1 cellular context compared by ENCODE assay signal in genomic region chr1:6093611-6094010, GRCh38.
TF ChIP-seq lines count a peak whose summit lies in the region.

No MANE protein-coding gene starts in this region.

TF ChIP-seq in K562, 482 proteins besides CTCF, POLR2A, EP300 and RAD21 (continued from another document):
- TF ChIP-seq, protein P1, sequence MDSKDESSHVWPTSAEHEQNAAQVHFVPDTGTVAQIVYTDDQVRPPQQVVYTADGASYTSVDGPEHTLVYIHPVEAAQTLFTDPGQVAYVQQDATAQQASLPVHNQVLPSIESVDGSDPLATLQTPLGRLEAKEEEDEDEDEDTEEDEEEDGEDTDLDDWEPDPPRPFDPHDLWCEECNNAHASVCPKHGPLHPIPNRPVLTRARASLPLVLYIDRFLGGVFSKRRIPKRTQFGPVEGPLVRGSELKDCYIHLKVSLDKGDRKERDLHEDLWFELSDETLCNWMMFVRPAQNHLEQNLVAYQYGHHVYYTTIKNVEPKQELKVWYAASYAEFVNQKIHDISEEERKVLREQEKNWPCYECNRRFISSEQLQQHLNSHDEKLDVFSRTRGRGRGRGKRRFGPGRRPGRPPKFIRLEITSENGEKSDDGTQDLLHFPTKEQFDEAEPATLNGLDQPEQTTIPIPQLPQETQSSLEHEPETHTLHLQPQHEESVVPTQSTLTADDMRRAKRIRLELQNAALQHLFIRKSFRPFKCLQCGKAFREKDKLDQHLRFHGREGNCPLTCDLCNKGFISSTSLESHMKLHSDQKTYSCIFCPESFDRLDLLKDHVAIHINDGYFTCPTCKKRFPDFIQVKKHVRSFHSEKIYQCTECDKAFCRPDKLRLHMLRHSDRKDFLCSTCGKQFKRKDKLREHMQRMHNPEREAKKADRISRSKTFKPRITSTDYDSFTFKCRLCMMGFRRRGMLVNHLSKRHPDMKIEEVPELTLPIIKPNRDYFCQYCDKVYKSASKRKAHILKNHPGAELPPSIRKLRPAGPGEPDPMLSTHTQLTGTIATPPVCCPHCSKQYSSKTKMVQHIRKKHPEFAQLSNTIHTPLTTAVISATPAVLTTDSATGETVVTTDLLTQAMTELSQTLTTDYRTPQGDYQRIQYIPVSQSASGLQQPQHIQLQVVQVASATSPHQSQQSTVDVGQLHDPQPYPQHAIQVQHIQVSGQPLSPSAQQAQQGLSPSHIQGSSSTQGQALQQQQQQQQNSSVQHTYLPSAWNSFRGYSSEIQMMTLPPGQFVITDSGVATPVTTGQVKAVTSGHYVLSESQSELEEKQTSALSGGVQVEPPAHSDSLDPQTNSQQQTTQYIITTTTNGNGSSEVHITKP (IDR thresholded peaks at IDR 0.05; ENCODE audit: partially characterized antibody): no peak
- TF ChIP-seq MAZ (CRISPR knock-in tag; conservative IDR thresholded peaks at IDR 0.05 in 1 of 2, IDR thresholded peaks at IDR 0.05 in 1 of 2): no peak
- TF ChIP-seq POLR3A (IDR thresholded peaks at IDR 0.05; ENCODE audit: borderline replicate concordance, extremely low read depth, insufficient read depth, insufficient read length): no peak
- no peak for TF ChIP-seq ZNF717 (CRISPR knock-in tag; IDR thresholded peaks at IDR 0.05)
- TF ChIP-seq GTF2E2 (tag; IDR thresholded peaks at IDR 0.05): no peak
- no peak for TF ChIP-seq STAT5A (IDR thresholded peaks at IDR 0.05; ENCODE audit: borderline replicate concordance, low read length)
TF ChIP-seq in K562: peak in this region for 0.
